23 cellular contexts compared by ENCODE assay signal in genomic region chr7:15870337-15870736, GRCh38.
"Had no signal": no experiment of that assay in that cellular context is flagged by ENCODE, and none has a peak within 500 bp of the region (broad histone marks: within the 10 kb centered on the region; RNA-seq: fewer than 3 reads in every experiment).

No MANE protein-coding gene starts in this region.

- H3K4me2 ChIP-seq: PC-9 had no signal

- H3K9me3 ChIP-seq: Peyer's patch, SJSA1 had no signal

- H3K4me3 ChIP-seq: PC-9, Peyer's patch, SJSA1, SK-N-MC had no signal

- H3K27ac ChIP-seq: PC-9, Peyer's patch, SJSA1, SK-N-MC had no signal

- DNase-seq: IMR-90; Karpas-422; KG1; MM.1S; NCI-H1092 treated with DMSO at 0.1 percent for 48 hours; NCI-H1436; NCI-H187; NCI-H2029; NCI-H2081 treated with DMSO at 0.1 percent for 48 hours; NCI-H2171; NCI-H226; NCI-H446; NCI-H510A treated with DMSO at 0.1 percent for 48 hours; NCI-H526; NCI-H748 treated with DMSO at 0.1 percent for 48 hours; NK-92 treated with Interleukin-12 subunit alpha and Interleukin-12 subunit beta, amount 100 ng/mL, for 24 hours; PC-9; Peyer's patch; SHP77 treated with DMSO at 0.1 percent for 48 hours had no signal

- ATAC-seq: HepG2, Right ventricle myocardium inferior had no signal

- H3K36me3 ChIP-seq: Peyer's patch, SJSA1 had no signal

- FAIRE-seq: HepG2 had no signal

- H3K4me1 ChIP-seq: Peyer's patch, SJSA1 had no signal

- H3K27me3 ChIP-seq: Peyer's patch, SJSA1 had no signal

- H2AFZ ChIP-seq: PC-9 had no signal
